Comparison of ENCODE assay signal across 8 cellular contexts in genomic region chr14:73058923-73059311, GRCh38. TPM values are rescaled to one million over a fixed set of nuclear protein-coding genes. Genes with fewer than 3 reads are reported as not detected.
DNase-seq lines count a peak whose midpoint lies in the region; ATAC-seq and TF ChIP-seq lines count a peak whose summit lies in the region.

No MANE protein-coding gene starts in this region.

- no peaks in the 10 kb centered on the region for H3K9me3 ChIP-seq in esophagus squamous epithelium
- no peaks in the 10 kb centered on the region for H3K9me3 ChIP-seq in neuron (ENCODE audit: low read length)

- CTCF ChIA-PET in GM10248 (lab: Yijun Ruan, JAX), result interaction anchor here (0.9 to 1.4 kb wide), 6 partner anchors 10 to 173 kb away, joined by 3 to 5 read pairs (median 4); no protein-coding TSS in a partner anchor

- H3K27me3 Mint-ChIP-seq in CD14-positive monocyte (ENCODE audit: low read depth in 3 of 3), result peaks cover 0 to 6% (median 2%) of the 10 kb centered on the region in 3 donors

- H3K36me3 Mint-ChIP-seq in CD14-positive monocyte, result peaks cover 15 to 28% of the 10 kb centered on the region in 2 donors

- intact Hi-C loops in esophagus squamous epithelium (cut with DNase I) (no loop called here), CD14-positive monocyte (cut with micrococcal nuclease) (loop anchor here (2.0 to 5.0 kb wide), 2 partner anchors 32 to 78 kb away; partner anchors contain the start of genes PSEN1 (in 1 of the 2) and ZFYVE1 (in 1 of the 2))

- no peaks in the 10 kb centered on the region for H3K27me3 ChIP-seq in esophagus squamous epithelium
- no peaks in the 10 kb centered on the region for H3K27me3 ChIP-seq in neuron (ENCODE audit: insufficient read depth, low read length)

- 0 to 1% methylated on average over 18 of the region's 18 CpGs for WGBS in esophagus squamous epithelium, 2 donors

- peaks cover 24% of the 10 kb centered on the region for H3K4me1 Mint-ChIP-seq in CD14-positive monocyte

- H3K36me3 ChIP-seq in esophagus squamous epithelium, result peaks cover 0 to 19% (median 0%) of the 10 kb centered on the region in 3 donors
- peaks cover 10% of the 10 kb centered on the region for H3K36me3 ChIP-seq in neuron (ENCODE audit: insufficient read depth, low read length)

- in situ Hi-C loops in ACHN (cut with HindIII; ENCODE audit: low pct_ligation_motif_present, low pct_unique_long_range_greater_than_20kb, low sequenced_read_pairs), result no loop called here

- H3K4me3 Mint-ChIP-seq in CD14-positive monocyte, result no peak overlapping the region

- POLR2A ChIA-PET in GM10248 (lab: Yijun Ruan, JAX), result interaction anchor here (0.5 to 2.3 kb wide), 6 partner anchors 9 to 460 kb away, joined by 3 to 9 read pairs (median 4); partner anchors contain the start of genes DPF3 and PSEN1

- TF ChIP-seq CTCF in GM10248 (IDR thresholded peaks at IDR 0.05; ENCODE audit: control extremely low read depth, extremely low read depth, low read depth, missing control alignments), result no peak
- TF ChIP-seq CTCF in esophagus squamous epithelium (IDR thresholded peaks at IDR 0.05), result no peak
- no peak for TF ChIP-seq CTCF in CD14-positive monocyte (IDR thresholded peaks at IDR 0.05)

- DNase-seq in ACHN, result peak; percentile 38
- peak; percentile 61 for DNase-seq in GM10248 (ENCODE audit: extremely low spot score)
- peak; percentile 65 for DNase-seq in RKO (ENCODE audit: low spot score)
- DNase-seq in esophagus squamous epithelium (lab: John Stamatoyannopoulos, UW), result no peak
- no peak for DNase-seq in CD14-positive monocyte (ENCODE audit: low spot score)
- no peak for DNase-seq in stimulated activated CD4-positive, alpha-beta T cell treated with anti-CD3 and anti-CD28 coated beads, Interleukin-4, amount 100 ng/mL, for 1 hour

- H3K4me1 ChIP-seq in esophagus squamous epithelium (peaks cover 14 to 57% (median 37%) of the 10 kb centered on the region in 3 donors), neuron (ENCODE audit: insufficient read depth, low read length) (peaks cover 4% of the 10 kb centered on the region)

- ATAC-seq in HG03095 (IDR thresholded peaks at IDR 0.05; ENCODE audit: unreplicated experiment), result peak; percentile 13

- H3K9me3 Mint-ChIP-seq in CD14-positive monocyte, result peaks cover 0 to 2% (median 0%) of the 10 kb centered on the region in 7 donors

- H2AFZ ChIP-seq in neuron (ENCODE audit: low read depth, low read length), result peak overlapping the region; percentile 12

- H3K27ac Mint-ChIP-seq in CD14-positive monocyte, result no peak overlapping the region

- H3K4me3 ChIP-seq in esophagus squamous epithelium, result peak overlapping the region; percentile 49 to 96 (median 90)
- H3K4me3 ChIP-seq in neuron (ENCODE audit: low read length), result peak overlapping the region; percentile 85

- peak overlapping the region; percentile 83 to 97 (median 95) for H3K27ac ChIP-seq in esophagus squamous epithelium

- no peak for TF ChIP-seq POLR2A in esophagus squamous epithelium (IDR thresholded peaks at IDR 0.05)

RNA-seq across cellular contexts. Expression of gene RBM25, which starts 0.6 kb away (rescaled TPM):
- 10 to 100 TPM; 22.3 to 58.2 (median 34.2) TPM for total RNA-seq in esophagus squamous epithelium
- 10 to 100 TPM; 15.6 to 25.2 TPM for polyA plus RNA-seq in CD14-positive monocyte

RNA-seq across cellular contexts. Expression of gene ZFYVE1, which starts 32.0 kb away (rescaled TPM):
- total RNA-seq in esophagus squamous epithelium, result 10 to 100 TPM in 3 of 4 donors, 1 to 10 TPM in 1; 9.7 to 17.6 (median 14.0) TPM
- 1 to 10 TPM; 4.9 to 5.3 TPM for polyA plus RNA-seq in CD14-positive monocyte

Comparison
In these comparisons a context has a peak if more than half of its experiments do, and no peak if none do; other contexts are left out.
1. DNase-seq: peak in ACHN (single experiment), GM10248 (single experiment) and RKO (single experiment); none in esophagus squamous epithelium (single experiment), CD14-positive monocyte (single experiment) and stimulated activated CD4-positive, alpha-beta T cell treated with anti-CD3 and anti-CD28 coated beads, Interleukin-4, amount 100 ng/mL, for 1 hour (single experiment).